In the genomic region with DNA sequence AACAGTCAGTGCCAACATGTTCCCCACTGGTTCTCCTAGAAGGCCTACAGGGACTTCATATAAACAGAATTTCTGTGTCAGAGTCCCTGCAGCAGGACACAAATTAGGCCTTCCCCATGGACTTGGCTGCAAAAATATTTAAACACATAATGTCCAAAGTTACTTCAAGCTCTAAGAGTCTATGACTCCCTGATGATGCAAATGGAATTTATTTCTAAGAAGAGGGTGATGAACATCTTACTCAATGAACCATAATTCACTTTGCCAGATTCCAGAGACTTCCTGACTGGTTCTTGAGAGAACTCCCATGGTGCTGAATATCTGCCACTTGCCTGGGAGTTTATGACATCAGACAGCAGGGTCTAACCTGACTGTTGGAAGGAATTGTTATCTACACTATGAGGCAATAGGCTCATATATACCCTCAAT, we compare ENCODE assay signal across 16 cellular contexts. TPM values are rescaled to one million over a fixed set of nuclear protein-coding genes. Genes with fewer than 3 reads are reported as not detected.
DNase-seq lines count a peak whose midpoint lies in the region; ATAC-seq, FAIRE-seq and TF ChIP-seq lines count a peak whose summit lies in the region.
"Had no signal": no experiment of that assay in that cellular context is flagged by ENCODE, and none has a peak within 500 bp of the region (broad histone marks: within the 10 kb centered on the region; RNA-seq: fewer than 3 reads in every experiment).

No MANE protein-coding gene starts in this region.

- H2AFZ ChIP-seq in keratinocyte (ENCODE audit: control insufficient read depth, low read length) = no peak overlapping the region

- ATAC-seq in GM21576 (IDR thresholded peaks at IDR 0.05; ENCODE audit: unreplicated experiment) = no peak
- no peak for ATAC-seq in HG02884 (IDR thresholded peaks at IDR 0.05; ENCODE audit: unreplicated experiment)
- ATAC-seq: HCT116 had no signal

- DNase-seq in AG08395 (ENCODE audit: low spot score) (peak; percentile 80), NCI-H226 (peak; percentile 84), epithelial cell of esophagus (ENCODE audit: low read depth) (peak; percentile 62), keratinocyte (ENCODE audit: low read depth, low spot score) (no peak), NCI-H1417 treated with DMSO at 0.1 percent for 48 hours (lab: John Stamatoyannopoulos, UW) (no peak), KBM-7 (no peak)
- DNase-seq: ACHN; activated gamma-delta T cell; central memory CD4-positive, alpha-beta T cell; NCI-H2171 treated with DMSO at 0.1 percent for 48 hours had no signal

- dilution Hi-C loops in keratinocyte (cut with MboI; ENCODE audit: extremely low pct_ligation_motif_present, low sequenced_read_pairs) = no loop called here

- in situ Hi-C loops in KBM-7 (cut with MboI; ENCODE audit: low pct_unique_long_range_greater_than_20kb, low sequenced_read_pairs) = no loop called here

- no peak overlapping the region for H3K4me3 ChIP-seq in epithelial cell of esophagus (ENCODE audit: low read length)
- no peak overlapping the region for H3K4me3 ChIP-seq in keratinocyte (ENCODE audit: control insufficient read depth in 2 of 3, extremely low read depth in 1 of 3, insufficient read depth in 2 of 3, low read depth in 1 of 3, low read length in 3 of 3)
- H3K4me3 ChIP-seq: skin epidermis had no signal

- H3K9me3 ChIP-seq in keratinocyte (ENCODE audit: control insufficient read depth, low read depth, low read length) = no peaks in the 10 kb centered on the region

- TF ChIP-seq CTCF in epithelial cell of esophagus (IDR thresholded peaks at IDR 0.05; ENCODE audit: insufficient read depth, low read depth, low read length, missing control alignments) (no peak), keratinocyte (optimal IDR thresholded peaks at IDR 0.05 in 1 of 3, IDR thresholded peaks at IDR 0.05 in 1 of 3, conservative IDR thresholded peaks at IDR 0.05 in 1 of 3; ENCODE audit: extremely low read depth in 1 of 3, insufficient read depth in 2 of 3, low read length in 3 of 3) (no peak)

- no peak overlapping the region for H3K4me2 ChIP-seq in keratinocyte (ENCODE audit: control insufficient read depth, extremely low read depth, insufficient read depth, low read depth, low read length)

- H3K4me1 ChIP-seq in keratinocyte (ENCODE audit: control insufficient read depth, extremely low read depth, insufficient read depth, low read length) = peaks cover 24% of the 10 kb centered on the region

- H3K27ac ChIP-seq in keratinocyte (ENCODE audit: control insufficient read depth, insufficient read depth, low read length) = no peak overlapping the region
- H3K27ac ChIP-seq: HL-60, skin epidermis had no signal

- H3K9me1 ChIP-seq in keratinocyte (ENCODE audit: control insufficient read depth, extremely low read depth, insufficient read depth, low read length) = no peaks in the 10 kb centered on the region

- H3K27me3 ChIP-seq in keratinocyte (ENCODE audit: control insufficient read depth, extremely low read depth, insufficient read depth, low read length) = no peaks in the 10 kb centered on the region

- H3K79me2 ChIP-seq in keratinocyte (ENCODE audit: control insufficient read depth, insufficient read depth, low read length) = no peaks in the 10 kb centered on the region

- FAIRE-seq in keratinocyte (lab: Jason Lieb, UNC) = peak; percentile 76
- FAIRE-seq: endometrium had no signal

- H3K9ac ChIP-seq in keratinocyte (ENCODE audit: control insufficient read depth, extremely low read depth, insufficient read depth, low read length) = no peak overlapping the region

- no peaks in the 10 kb centered on the region for H4K20me1 ChIP-seq in keratinocyte (ENCODE audit: control insufficient read depth, extremely low read depth, insufficient read depth, low read length)

- H3K36me3 ChIP-seq in keratinocyte (ENCODE audit: control insufficient read depth in 2 of 2, extremely low read depth in 1 of 2, insufficient read depth in 2 of 2, low read length in 2 of 2) = no peaks in the 10 kb centered on the region

RNA-seq across cellular contexts. Expression of a gene that starts 32.7 kb away (rescaled TPM):
- 0.18 to 0.77 TPM (median 0.23 TPM) in 3 replicates for polyA plus RNA-seq in keratinocyte
- not detected for polyA plus RNA-seq in keratinocyte (2011; ENCODE audit: low read depth)
- polyA plus RNA-seq in keratinocyte (2011; cell fraction: cytosol; rRNA removed) = 0.16 and 0.21 TPM in 2 replicates
- polyA plus RNA-seq in keratinocyte (2011; cell fraction: nucleus; rRNA removed) = 0.35 and 0.36 TPM in 2 replicates
- polyA plus RNA-seq in keratinocyte (2012; ENCODE audit: low replicate concordance) = 0.95 TPM in 1 of 2 replicates, not detected in the other
- polyA minus RNA-seq in keratinocyte = 0.30 to 2.1 TPM (median 0.42 TPM) in 3 replicates
- not detected for polyA minus RNA-seq in keratinocyte (2011; cell fraction: cytosol; rRNA and poly(A)+ RNA removed)
- polyA minus RNA-seq in keratinocyte (2011; cell fraction: nucleus; rRNA and poly(A)+ RNA removed) = 0.31 and 0.42 TPM in 2 replicates

Comparison
In these comparisons a context has a peak if more than half of its experiments do, and no peak if none do; other contexts are left out.
1. DNase-seq: peak in AG08395 (single experiment), NCI-H226 (single experiment) and epithelial cell of esophagus (single experiment); none in keratinocyte (single experiment), NCI-H1417 treated with DMSO at 0.1 percent for 48 hours (single experiment) and KBM-7 (single experiment).